Comparison of ENCODE assay signal across 34 cellular contexts in genomic region chr4:26099967-26100366, GRCh38.
"Had no signal": no experiment of that assay in that cellular context is flagged by ENCODE, and none has a peak within 500 bp of the region (broad histone marks: within the 10 kb centered on the region; RNA-seq: fewer than 3 reads in every experiment).

No MANE protein-coding gene starts in this region.

- H3K27ac ChIP-seq: KMS-11 had no signal

- DNase-seq: Karpas-422, Kasumi-1, MG63, MM.1S, MV-4-11, NCI-H1048, NCI-H1092, NCI-H1092 treated with DMSO at 0.1 percent for 48 hours, NCI-H1105, NCI-H1105 treated with DMSO at 0.1 percent for 48 hours, NCI-H1417, NCI-H1417 treated with DMSO at 0.1 percent for 48 hours, NCI-H1436, NCI-H1436 treated with DMSO at 0.1 percent for 48 hours, NCI-H146, NCI-H1694, NCI-H1694 treated with DMSO at 0.1 percent for 48 hours, NCI-H187, NCI-H187 treated with DMSO at 0.1 percent for 48 hours, NCI-H1930, NCI-H2029, NCI-H2029 treated with DMSO at 0.1 percent for 48 hours, NCI-H2081, NCI-H2081 treated with DMSO at 0.1 percent for 48 hours, NCI-H2107, NCI-H2171, NCI-H2171 treated with DMSO at 0.1 percent for 48 hours, NCI-H2227 treated with DMSO at 0.1 percent for 48 hours, NCI-H226, NCI-H345, NCI-H446, NCI-H446 treated with DMSO at 0.1 percent for 48 hours, NCI-H510A had no signal

- H3K27me3 ChIP-seq: MG63 had no signal

- H3K9me3 ChIP-seq: MG63 had no signal

- H3K4me3 ChIP-seq: MG63 had no signal

- H3K36me3 ChIP-seq: MG63 had no signal
